Comparison of ENCODE assay signal across 1 cellular context in the genomic region with DNA sequence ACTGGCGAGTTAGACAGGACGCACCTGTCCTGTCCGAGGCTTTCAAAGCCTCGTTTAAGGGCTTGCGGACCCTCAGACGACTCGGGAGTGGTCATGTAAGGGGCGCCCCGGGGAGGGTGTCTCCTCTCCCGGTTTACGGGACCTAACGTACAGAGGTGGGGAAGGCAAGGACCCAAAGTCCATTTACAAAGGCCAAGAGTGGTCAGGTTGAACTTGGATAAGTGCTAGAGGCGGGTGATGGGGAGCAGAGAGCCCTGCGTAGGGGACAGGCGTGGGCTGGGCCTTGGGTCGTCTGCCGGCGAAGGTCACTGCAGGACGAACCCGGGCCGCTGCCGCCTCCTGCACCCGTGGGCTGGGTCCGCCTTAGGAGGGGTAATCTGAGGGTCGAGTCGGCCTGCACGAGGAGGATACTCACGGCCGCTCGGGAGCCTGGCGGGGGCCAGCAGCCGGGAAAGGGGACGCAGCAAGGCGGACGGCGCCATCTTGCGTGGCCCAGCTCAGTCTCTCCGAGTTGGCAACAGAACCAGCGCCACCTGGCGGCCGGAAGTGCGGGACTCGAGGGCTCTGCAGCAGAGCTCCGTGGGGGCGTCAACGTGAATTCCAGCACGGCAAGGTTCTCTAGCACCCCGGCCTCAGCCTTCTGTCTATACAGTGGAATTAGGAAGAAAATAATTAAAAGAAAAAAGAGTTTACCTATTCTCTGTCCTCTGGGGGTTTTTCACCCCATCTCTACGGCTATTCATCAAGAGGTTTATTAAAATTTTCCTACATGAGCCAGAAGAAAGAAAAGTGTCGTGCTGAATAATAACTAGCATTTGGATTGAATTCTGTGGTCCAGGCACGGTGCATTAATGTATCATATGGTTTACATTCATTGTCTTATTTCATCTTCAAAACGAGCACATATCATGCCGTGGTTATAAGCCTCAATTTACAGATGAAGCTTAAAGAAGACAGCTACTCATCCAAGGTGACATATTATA.
A peak's percentile ranks its signal among the peaks of the same experiment; 100 is the strongest.
TF ChIP-seq lines count a peak whose summit lies in the region.

No MANE protein-coding gene starts in this region.

TF ChIP-seq in K562, 482 proteins besides CTCF, POLR2A, EP300 and RAD21 (continued from another document and continues in another):
- TF ChIP-seq, protein P1, sequence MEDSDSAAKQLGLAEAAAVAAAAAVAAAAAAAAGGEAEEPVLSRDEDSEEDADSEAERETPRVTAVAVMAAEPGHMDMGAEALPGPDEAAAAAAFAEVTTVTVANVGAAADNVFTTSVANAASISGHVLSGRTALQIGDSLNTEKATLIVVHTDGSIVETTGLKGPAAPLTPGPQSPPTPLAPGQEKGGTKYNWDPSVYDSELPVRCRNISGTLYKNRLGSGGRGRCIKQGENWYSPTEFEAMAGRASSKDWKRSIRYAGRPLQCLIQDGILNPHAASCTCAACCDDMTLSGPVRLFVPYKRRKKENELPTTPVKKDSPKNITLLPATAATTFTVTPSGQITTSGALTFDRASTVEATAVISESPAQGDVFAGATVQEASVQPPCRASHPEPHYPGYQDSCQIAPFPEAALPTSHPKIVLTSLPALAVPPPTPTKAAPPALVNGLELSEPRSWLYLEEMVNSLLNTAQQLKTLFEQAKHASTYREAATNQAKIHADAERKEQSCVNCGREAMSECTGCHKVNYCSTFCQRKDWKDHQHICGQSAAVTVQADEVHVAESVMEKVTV (CRISPR knock-in tag; IDR thresholded peaks at IDR 0.05): peak; percentile 63
- TF ChIP-seq, protein P2, sequence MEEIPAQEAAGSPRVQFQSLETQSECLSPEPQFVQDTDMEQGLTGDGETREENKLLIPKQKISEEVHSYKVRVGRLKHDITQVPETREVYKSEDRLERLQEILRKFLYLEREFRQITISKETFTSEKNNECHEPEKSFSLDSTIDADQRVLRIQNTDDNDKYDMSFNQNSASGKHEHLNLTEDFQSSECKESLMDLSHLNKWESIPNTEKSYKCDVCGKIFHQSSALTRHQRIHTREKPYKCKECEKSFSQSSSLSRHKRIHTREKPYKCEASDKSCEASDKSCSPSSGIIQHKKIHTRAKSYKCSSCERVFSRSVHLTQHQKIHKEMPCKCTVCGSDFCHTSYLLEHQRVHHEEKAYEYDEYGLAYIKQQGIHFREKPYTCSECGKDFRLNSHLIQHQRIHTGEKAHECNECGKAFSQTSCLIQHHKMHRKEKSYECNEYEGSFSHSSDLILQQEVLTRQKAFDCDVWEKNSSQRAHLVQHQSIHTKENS (CRISPR knock-in tag; IDR thresholded peaks at IDR 0.05): no peak
- TF ChIP-seq, protein P3, sequence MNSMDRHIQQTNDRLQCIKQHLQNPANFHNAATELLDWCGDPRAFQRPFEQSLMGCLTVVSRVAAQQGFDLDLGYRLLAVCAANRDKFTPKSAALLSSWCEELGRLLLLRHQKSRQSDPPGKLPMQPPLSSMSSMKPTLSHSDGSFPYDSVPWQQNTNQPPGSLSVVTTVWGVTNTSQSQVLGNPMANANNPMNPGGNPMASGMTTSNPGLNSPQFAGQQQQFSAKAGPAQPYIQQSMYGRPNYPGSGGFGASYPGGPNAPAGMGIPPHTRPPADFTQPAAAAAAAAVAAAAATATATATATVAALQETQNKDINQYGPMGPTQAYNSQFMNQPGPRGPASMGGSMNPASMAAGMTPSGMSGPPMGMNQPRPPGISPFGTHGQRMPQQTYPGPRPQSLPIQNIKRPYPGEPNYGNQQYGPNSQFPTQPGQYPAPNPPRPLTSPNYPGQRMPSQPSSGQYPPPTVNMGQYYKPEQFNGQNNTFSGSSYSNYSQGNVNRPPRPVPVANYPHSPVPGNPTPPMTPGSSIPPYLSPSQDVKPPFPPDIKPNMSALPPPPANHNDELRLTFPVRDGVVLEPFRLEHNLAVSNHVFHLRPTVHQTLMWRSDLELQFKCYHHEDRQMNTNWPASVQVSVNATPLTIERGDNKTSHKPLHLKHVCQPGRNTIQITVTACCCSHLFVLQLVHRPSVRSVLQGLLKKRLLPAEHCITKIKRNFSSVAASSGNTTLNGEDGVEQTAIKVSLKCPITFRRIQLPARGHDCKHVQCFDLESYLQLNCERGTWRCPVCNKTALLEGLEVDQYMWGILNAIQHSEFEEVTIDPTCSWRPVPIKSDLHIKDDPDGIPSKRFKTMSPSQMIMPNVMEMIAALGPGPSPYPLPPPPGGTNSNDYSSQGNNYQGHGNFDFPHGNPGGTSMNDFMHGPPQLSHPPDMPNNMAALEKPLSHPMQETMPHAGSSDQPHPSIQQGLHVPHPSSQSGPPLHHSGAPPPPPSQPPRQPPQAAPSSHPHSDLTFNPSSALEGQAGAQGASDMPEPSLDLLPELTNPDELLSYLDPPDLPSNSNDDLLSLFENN (IDR thresholded peaks at IDR 0.05; ENCODE audit: low read depth in 2 of 2, low read length in 2 of 2): peak in 1 of 2 experiments; percentile 35; a peak in 1 of 4 replicates
- TF ChIP-seq WHSC1 (IDR thresholded peaks at IDR 0.05; ENCODE audit: low read length) (no peak), TAF1 (IDR thresholded peaks at IDR 0.05; ENCODE audit: control insufficient read depth, extremely low read depth, insufficient read depth, low read length, severe bottlenecking) (peak; percentile 96), TCF3 (CRISPR knock-in tag; IDR thresholded peaks at IDR 0.05) (peak; percentile 44; the same call in 1 of the 2 replicates), STAT5B (CRISPR knock-in tag; IDR thresholded peaks at IDR 0.05) (no peak), TAL1 (IDR thresholded peaks at IDR 0.05) (peak; percentile 4; the same call in 1 of the 2 replicates), MAZ (CRISPR knock-in tag; conservative IDR thresholded peaks at IDR 0.05 in 1 of 2, IDR thresholded peaks at IDR 0.05 in 1 of 2) (peak; percentile 85 to 92), XRCC3 (IDR thresholded peaks at IDR 0.05) (no peak), HMG20B (CRISPR knock-in tag; IDR thresholded peaks at IDR 0.05) (no peak), HEY1 (CRISPR knock-in tag; IDR thresholded peaks at IDR 0.05; ENCODE audit: borderline replicate concordance) (peak; percentile 19; the same call in 1 of the 2 replicates), TEAD1 (CRISPR knock-in tag; IDR thresholded peaks at IDR 0.05) (peak; percentile 41 to 79)
- TF ChIP-seq, protein P4, sequence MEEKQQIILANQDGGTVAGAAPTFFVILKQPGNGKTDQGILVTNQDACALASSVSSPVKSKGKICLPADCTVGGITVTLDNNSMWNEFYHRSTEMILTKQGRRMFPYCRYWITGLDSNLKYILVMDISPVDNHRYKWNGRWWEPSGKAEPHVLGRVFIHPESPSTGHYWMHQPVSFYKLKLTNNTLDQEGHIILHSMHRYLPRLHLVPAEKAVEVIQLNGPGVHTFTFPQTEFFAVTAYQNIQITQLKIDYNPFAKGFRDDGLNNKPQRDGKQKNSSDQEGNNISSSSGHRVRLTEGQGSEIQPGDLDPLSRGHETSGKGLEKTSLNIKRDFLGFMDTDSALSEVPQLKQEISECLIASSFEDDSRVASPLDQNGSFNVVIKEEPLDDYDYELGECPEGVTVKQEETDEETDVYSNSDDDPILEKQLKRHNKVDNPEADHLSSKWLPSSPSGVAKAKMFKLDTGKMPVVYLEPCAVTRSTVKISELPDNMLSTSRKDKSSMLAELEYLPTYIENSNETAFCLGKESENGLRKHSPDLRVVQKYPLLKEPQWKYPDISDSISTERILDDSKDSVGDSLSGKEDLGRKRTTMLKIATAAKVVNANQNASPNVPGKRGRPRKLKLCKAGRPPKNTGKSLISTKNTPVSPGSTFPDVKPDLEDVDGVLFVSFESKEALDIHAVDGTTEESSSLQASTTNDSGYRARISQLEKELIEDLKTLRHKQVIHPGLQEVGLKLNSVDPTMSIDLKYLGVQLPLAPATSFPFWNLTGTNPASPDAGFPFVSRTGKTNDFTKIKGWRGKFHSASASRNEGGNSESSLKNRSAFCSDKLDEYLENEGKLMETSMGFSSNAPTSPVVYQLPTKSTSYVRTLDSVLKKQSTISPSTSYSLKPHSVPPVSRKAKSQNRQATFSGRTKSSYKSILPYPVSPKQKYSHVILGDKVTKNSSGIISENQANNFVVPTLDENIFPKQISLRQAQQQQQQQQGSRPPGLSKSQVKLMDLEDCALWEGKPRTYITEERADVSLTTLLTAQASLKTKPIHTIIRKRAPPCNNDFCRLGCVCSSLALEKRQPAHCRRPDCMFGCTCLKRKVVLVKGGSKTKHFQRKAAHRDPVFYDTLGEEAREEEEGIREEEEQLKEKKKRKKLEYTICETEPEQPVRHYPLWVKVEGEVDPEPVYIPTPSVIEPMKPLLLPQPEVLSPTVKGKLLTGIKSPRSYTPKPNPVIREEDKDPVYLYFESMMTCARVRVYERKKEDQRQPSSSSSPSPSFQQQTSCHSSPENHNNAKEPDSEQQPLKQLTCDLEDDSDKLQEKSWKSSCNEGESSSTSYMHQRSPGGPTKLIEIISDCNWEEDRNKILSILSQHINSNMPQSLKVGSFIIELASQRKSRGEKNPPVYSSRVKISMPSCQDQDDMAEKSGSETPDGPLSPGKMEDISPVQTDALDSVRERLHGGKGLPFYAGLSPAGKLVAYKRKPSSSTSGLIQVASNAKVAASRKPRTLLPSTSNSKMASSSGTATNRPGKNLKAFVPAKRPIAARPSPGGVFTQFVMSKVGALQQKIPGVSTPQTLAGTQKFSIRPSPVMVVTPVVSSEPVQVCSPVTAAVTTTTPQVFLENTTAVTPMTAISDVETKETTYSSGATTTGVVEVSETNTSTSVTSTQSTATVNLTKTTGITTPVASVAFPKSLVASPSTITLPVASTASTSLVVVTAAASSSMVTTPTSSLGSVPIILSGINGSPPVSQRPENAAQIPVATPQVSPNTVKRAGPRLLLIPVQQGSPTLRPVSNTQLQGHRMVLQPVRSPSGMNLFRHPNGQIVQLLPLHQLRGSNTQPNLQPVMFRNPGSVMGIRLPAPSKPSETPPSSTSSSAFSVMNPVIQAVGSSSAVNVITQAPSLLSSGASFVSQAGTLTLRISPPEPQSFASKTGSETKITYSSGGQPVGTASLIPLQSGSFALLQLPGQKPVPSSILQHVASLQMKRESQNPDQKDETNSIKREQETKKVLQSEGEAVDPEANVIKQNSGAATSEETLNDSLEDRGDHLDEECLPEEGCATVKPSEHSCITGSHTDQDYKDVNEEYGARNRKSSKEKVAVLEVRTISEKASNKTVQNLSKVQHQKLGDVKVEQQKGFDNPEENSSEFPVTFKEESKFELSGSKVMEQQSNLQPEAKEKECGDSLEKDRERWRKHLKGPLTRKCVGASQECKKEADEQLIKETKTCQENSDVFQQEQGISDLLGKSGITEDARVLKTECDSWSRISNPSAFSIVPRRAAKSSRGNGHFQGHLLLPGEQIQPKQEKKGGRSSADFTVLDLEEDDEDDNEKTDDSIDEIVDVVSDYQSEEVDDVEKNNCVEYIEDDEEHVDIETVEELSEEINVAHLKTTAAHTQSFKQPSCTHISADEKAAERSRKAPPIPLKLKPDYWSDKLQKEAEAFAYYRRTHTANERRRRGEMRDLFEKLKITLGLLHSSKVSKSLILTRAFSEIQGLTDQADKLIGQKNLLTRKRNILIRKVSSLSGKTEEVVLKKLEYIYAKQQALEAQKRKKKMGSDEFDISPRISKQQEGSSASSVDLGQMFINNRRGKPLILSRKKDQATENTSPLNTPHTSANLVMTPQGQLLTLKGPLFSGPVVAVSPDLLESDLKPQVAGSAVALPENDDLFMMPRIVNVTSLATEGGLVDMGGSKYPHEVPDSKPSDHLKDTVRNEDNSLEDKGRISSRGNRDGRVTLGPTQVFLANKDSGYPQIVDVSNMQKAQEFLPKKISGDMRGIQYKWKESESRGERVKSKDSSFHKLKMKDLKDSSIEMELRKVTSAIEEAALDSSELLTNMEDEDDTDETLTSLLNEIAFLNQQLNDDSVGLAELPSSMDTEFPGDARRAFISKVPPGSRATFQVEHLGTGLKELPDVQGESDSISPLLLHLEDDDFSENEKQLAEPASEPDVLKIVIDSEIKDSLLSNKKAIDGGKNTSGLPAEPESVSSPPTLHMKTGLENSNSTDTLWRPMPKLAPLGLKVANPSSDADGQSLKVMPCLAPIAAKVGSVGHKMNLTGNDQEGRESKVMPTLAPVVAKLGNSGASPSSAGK (IDR thresholded peaks at IDR 0.05): peak; percentile 33; the same call in 1 of the 2 replicates
- TF ChIP-seq, protein P5, sequence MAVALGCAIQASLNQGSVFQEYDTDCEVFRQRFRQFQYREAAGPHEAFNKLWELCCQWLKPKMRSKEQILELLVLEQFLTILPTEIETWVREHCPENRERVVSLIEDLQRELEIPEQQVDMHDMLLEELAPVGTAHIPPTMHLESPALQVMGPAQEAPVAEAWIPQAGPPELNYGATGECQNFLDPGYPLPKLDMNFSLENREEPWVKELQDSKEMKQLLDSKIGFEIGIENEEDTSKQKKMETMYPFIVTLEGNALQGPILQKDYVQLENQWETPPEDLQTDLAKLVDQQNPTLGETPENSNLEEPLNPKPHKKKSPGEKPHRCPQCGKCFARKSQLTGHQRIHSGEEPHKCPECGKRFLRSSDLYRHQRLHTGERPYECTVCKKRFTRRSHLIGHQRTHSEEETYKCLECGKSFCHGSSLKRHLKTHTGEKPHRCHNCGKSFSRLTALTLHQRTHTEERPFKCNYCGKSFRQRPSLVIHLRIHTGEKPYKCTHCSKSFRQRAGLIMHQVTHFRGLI (CRISPR knock-in tag; IDR thresholded peaks at IDR 0.05): no peak
- TF ChIP-seq, protein P6, sequence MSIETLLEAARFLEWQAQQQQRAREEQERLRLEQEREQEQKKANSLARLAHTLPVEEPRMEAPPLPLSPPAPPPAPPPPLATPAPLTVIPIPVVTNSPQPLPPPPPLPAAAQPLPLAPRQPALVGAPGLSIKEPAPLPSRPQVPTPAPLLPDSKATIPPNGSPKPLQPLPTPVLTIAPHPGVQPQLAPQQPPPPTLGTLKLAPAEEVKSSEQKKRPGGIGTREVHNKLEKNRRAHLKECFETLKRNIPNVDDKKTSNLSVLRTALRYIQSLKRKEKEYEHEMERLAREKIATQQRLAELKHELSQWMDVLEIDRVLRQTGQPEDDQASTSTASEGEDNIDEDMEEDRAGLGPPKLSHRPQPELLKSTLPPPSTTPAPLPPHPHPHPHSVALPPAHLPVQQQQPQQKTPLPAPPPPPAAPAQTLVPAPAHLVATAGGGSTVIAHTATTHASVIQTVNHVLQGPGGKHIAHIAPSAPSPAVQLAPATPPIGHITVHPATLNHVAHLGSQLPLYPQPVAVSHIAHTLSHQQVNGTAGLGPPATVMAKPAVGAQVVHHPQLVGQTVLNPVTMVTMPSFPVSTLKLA (conservative IDR thresholded peaks at IDR 0.05): peak; percentile 64 to 71
- TF ChIP-seq, protein P7, sequence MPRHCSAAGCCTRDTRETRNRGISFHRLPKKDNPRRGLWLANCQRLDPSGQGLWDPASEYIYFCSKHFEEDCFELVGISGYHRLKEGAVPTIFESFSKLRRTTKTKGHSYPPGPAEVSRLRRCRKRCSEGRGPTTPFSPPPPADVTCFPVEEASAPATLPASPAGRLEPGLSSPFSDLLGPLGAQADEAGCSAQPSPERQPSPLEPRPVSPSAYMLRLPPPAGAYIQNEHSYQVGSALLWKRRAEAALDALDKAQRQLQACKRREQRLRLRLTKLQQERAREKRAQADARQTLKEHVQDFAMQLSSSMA (CRISPR knock-in tag; IDR thresholded peaks at IDR 0.05): peak; percentile 8; the same call in 1 of the 2 replicates
- TF ChIP-seq, protein P8, sequence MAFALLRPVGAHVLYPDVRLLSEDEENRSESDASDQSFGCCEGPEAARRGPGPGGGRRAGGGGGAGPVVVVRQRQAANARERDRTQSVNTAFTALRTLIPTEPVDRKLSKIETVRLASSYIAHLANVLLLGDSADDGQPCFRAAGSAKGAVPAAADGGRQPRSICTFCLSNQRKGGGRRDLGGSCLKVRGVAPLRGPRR (CRISPR knock-in tag; IDR thresholded peaks at IDR 0.05): no peak
- TF ChIP-seq, protein P9, sequence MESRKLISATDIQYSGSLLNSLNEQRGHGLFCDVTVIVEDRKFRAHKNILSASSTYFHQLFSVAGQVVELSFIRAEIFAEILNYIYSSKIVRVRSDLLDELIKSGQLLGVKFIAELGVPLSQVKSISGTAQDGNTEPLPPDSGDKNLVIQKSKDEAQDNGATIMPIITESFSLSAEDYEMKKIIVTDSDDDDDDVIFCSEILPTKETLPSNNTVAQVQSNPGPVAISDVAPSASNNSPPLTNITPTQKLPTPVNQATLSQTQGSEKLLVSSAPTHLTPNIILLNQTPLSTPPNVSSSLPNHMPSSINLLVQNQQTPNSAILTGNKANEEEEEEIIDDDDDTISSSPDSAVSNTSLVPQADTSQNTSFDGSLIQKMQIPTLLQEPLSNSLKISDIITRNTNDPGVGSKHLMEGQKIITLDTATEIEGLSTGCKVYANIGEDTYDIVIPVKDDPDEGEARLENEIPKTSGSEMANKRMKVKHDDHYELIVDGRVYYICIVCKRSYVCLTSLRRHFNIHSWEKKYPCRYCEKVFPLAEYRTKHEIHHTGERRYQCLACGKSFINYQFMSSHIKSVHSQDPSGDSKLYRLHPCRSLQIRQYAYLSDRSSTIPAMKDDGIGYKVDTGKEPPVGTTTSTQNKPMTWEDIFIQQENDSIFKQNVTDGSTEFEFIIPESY (CRISPR knock-in tag; IDR thresholded peaks at IDR 0.05): peak; percentile 75
